ENCODE assay signal across 11 cellular contexts in genomic region chr6:16697437-16698162, GRCh38.
DNase-seq lines count a peak whose midpoint lies in the region; ATAC-seq, FAIRE-seq and TF ChIP-seq lines count a peak whose summit lies in the region.
"Had no signal": no experiment of that assay in that cellular context is flagged by ENCODE, and none has a peak within 500 bp of the region (broad histone marks: within the 10 kb centered on the region; RNA-seq: fewer than 3 reads in every experiment).

No MANE protein-coding gene starts in this region.

- peaks cover 8% of the 10 kb centered on the region; the same call in 1 of the 2 replicates for H3K9me1 ChIP-seq in IMR-90 (ENCODE audit: insufficient read depth, low read length)

- TF ChIP-seq EP300 in neural cell (conservative IDR thresholded peaks at IDR 0.05; ENCODE audit: poor library complexity, severe bottlenecking) = no peak

- intact Hi-C loops in CD4-positive, alpha-beta memory T cell (cut with micrococcal nuclease) = loop anchor here (2.0 kb wide), 2 partner anchors 13 to 15 kb away; no protein-coding TSS in a partner anchor
- intact Hi-C loops in IMR-90 (cut with micrococcal nuclease) = no loop called here
- intact Hi-C loops in left ventricle myocardium superior (cut with micrococcal nuclease) = no loop called here

- H3K4me3 Mint-ChIP-seq in CD4-positive, alpha-beta memory T cell = peak overlapping the region; percentile 50 to 94 (median 86)
- no peak overlapping the region for H3K4me3 Mint-ChIP-seq in astrocyte (ENCODE audit: unreplicated experiment)

- no peak overlapping the region for H3K18ac ChIP-seq in IMR-90 (ENCODE audit: low read depth, low read length)

- no peaks in the 10 kb centered on the region for H3F3A ChIP-seq in neural cell (ENCODE audit: insufficient read depth, low read length, poor library complexity, severe bottlenecking)

- peaks cover 53 to 89% (median 75%) of the 10 kb centered on the region in 4 donors for H3K4me1 Mint-ChIP-seq in CD4-positive, alpha-beta memory T cell
- H3K4me1 Mint-ChIP-seq in astrocyte (ENCODE audit: low read depth, unreplicated experiment) = peaks cover 38% of the 10 kb centered on the region

- no peak overlapping the region for H2AK9ac ChIP-seq in IMR-90 (replicated peaks; ENCODE audit: low read depth, low read length, poor library complexity)

- H3K4me3 ChIP-seq in CD4-positive, alpha-beta memory T cell (ENCODE audit: low read length in 2 of 2) = peak overlapping the region; percentile 6 to 34
- H3K4me3 ChIP-seq in IMR-90 (ENCODE audit: insufficient read depth, low read depth, low read length) = no peak overlapping the region
- H3K4me3 ChIP-seq in astrocyte (ENCODE audit: insufficient read depth, low read depth, low read length) = no peak overlapping the region
- H3K4me3 ChIP-seq in neural cell (ENCODE audit: low read length) = peak overlapping the region; percentile 7
- H3K4me3 ChIP-seq: upper lobe of right lung had no signal

- no peaks in the 10 kb centered on the region for H3K36me3 ChIP-seq in CD4-positive, alpha-beta memory T cell (ENCODE audit: insufficient read depth, low read length)
- H3K36me3 ChIP-seq in IMR-90 (ENCODE audit: control insufficient read depth, insufficient read depth, low read length) (0 out of 2 replicates have a peak, but pooled peaks cover 1% of the 10 kb centered on the region), astrocyte (ENCODE audit: insufficient read depth, low read length) (no peaks in the 10 kb centered on the region), neural cell (ENCODE audit: insufficient read depth, low read length) (no peaks in the 10 kb centered on the region)
- H3K36me3 ChIP-seq: upper lobe of right lung had no signal

- TF ChIP-seq POLR2A in IMR-90 (IDR thresholded peaks at IDR 0.05; ENCODE audit: low read depth, low read length) = no peak

- TF ChIP-seq CTCF in IMR-90 (conservative IDR thresholded peaks at IDR 0.05; ENCODE audit: low read depth, low read length) = no peak
- no peak for TF ChIP-seq CTCF in astrocyte (IDR thresholded peaks at IDR 0.05; ENCODE audit: insufficient read depth, low read depth, low read length)
- TF ChIP-seq CTCF in neural cell (IDR thresholded peaks at IDR 0.05; ENCODE audit: poor library complexity, severe bottlenecking) = no peak

- no peak overlapping the region for H4K91ac ChIP-seq in IMR-90 (ENCODE audit: insufficient read depth, low read depth, low read length)

- no peak overlapping the region for H2BK15ac ChIP-seq in IMR-90 (ENCODE audit: low read depth, low read length)

- no peak overlapping the region; the same call in 1 of the 2 replicates for H2AK5ac ChIP-seq in IMR-90 (ENCODE audit: low read depth, low read length)

- peaks cover 26 to 76% of the 10 kb centered on the region in 2 experiments; a peak in 3 of 4 replicates for H3K79me1 ChIP-seq in IMR-90 (ENCODE audit: low read depth in 1 of 2, low read length in 2 of 2)

- peak overlapping the region; percentile 69 for H3K27ac ChIP-seq in CD4-positive, alpha-beta memory T cell (ENCODE audit: low read depth, low read length)
- H3K27ac ChIP-seq in IMR-90 (ENCODE audit: insufficient read depth, low read length) (no peak overlapping the region), astrocyte (ENCODE audit: low read depth, low read length) (peak overlapping the region; percentile 3), neural cell (ENCODE audit: low read length) (no peak overlapping the region)
- H3K27ac ChIP-seq: parathyroid adenoma, upper lobe of right lung had no signal

- in situ Hi-C loops in IMR-90 (cut with MboI; ENCODE audit: low sequenced_read_pairs) = no loop called here

- no peaks in the 10 kb centered on the region for H3K9me3 Mint-ChIP-seq in CD4-positive, alpha-beta memory T cell
- peaks cover 6% of the 10 kb centered on the region for H3K9me3 Mint-ChIP-seq in astrocyte (ENCODE audit: unreplicated experiment)

- dilution Hi-C loops in IMR-90 (cut with HindIII; ENCODE audit: low sequenced_read_pairs, unreplicated experiment) = no loop called here

- H3K14ac ChIP-seq in IMR-90 (replicated peaks; ENCODE audit: low read depth, low read length) = peak overlapping the region; percentile 63; the same call in 1 of the 2 replicates

- H3K27me3 ChIP-seq in CD4-positive, alpha-beta memory T cell (ENCODE audit: insufficient read depth, low read length) = no peaks in the 10 kb centered on the region
- H3K27me3 ChIP-seq in IMR-90 (ENCODE audit: control insufficient read depth, insufficient read depth, low read length) (no peaks in the 10 kb centered on the region), astrocyte (ENCODE audit: insufficient read depth, low read length) (no peaks in the 10 kb centered on the region), neural cell (ENCODE audit: insufficient read depth, low read depth, low read length) (no peaks in the 10 kb centered on the region)
- H3K27me3 ChIP-seq: upper lobe of right lung had no signal

- no peak for TF ChIP-seq RAD21 in IMR-90 (IDR thresholded peaks at IDR 0.05; ENCODE audit: low read length)
- no peak for TF ChIP-seq RAD21 in neural cell (conservative IDR thresholded peaks at IDR 0.05)

- no peak overlapping the region for H3K56ac ChIP-seq in IMR-90 (ENCODE audit: extremely low read depth, insufficient read depth, low read length)

- 0 out of 2 replicates have a peak overlapping the region, but pooled peaks have one; percentile 6 for H3K4ac ChIP-seq in IMR-90 (ENCODE audit: low read depth, low read length)

- no peak overlapping the region for H2BK20ac ChIP-seq in IMR-90 (ENCODE audit: low read depth, low read length)

- H3K9me2 ChIP-seq in neural cell (ENCODE audit: insufficient read depth, low read length) = no peaks in the 10 kb centered on the region

- ATAC-seq in IMR-90 (ENCODE audit: low read depth) = no peak
- ATAC-seq in left ventricle myocardium superior = no peak
- no peak for ATAC-seq in GM18502 (IDR thresholded peaks at IDR 0.05; ENCODE audit: poor library complexity, unreplicated experiment)

- H2AFZ ChIP-seq in IMR-90 (replicated peaks; ENCODE audit: low read length, poor library complexity) (no peak overlapping the region), astrocyte (ENCODE audit: low read depth, low read length) (no peak overlapping the region), neural cell (ENCODE audit: low read depth, low read length) (no peak overlapping the region)
- H2AFZ ChIP-seq: parathyroid adenoma had no signal

- H2BK5ac ChIP-seq in IMR-90 (ENCODE audit: low read depth, low read length, poor library complexity, severe bottlenecking) = no peak overlapping the region

- no peak overlapping the region for H3K9ac ChIP-seq in IMR-90 (ENCODE audit: low read depth, low read length)
- peak overlapping the region; percentile 7 for H3K9ac ChIP-seq in astrocyte (ENCODE audit: low read length)
- H3K9ac ChIP-seq in neural cell (ENCODE audit: low read length) = no peak overlapping the region
- H3K9ac ChIP-seq: parathyroid adenoma had no signal

- H2BK120ac ChIP-seq in IMR-90 (ENCODE audit: low read depth, low read length) = no peak overlapping the region

- BruUV-seq in IMR-90 (replicated peaks; lab: Mats Ljungman, UMichigan) = no TSS peak

- no peak overlapping the region for H3K4me2 ChIP-seq in IMR-90 (ENCODE audit: low read depth, low read length)
- peak overlapping the region; percentile 47 for H3K4me2 ChIP-seq in astrocyte (ENCODE audit: low read length)
- no peak overlapping the region for H3K4me2 ChIP-seq in neural cell (ENCODE audit: low read length)

- no peak for DNase-seq in CD4-positive, alpha-beta memory T cell
- no peak for DNase-seq in IMR-90
- no peak for DNase-seq in astrocyte (ENCODE audit: low read depth)
- DNase-seq in left ventricle myocardium superior = no peak
- no peak for DNase-seq in NCI-H2029 (lab: John Stamatoyannopoulos, UW)
- DNase-seq in RPMI8226 = no peak
- DNase-seq: NCI-H187, upper lobe of right lung had no signal

- no peaks in the 10 kb centered on the region for H3K27me3 Mint-ChIP-seq in CD4-positive, alpha-beta memory T cell
- H3K27me3 Mint-ChIP-seq in astrocyte (ENCODE audit: low read depth, unreplicated experiment) = no peaks in the 10 kb centered on the region

- H3K79me2 ChIP-seq in astrocyte (ENCODE audit: insufficient read depth, low read length) (peaks cover 85% of the 10 kb centered on the region), neural cell (replicated peaks; ENCODE audit: insufficient read depth, low read length) (no peaks in the 10 kb centered on the region)

- H4K20me1 ChIP-seq in IMR-90 (ENCODE audit: insufficient read depth, low read length) (peaks cover 36% of the 10 kb centered on the region; the same call in 1 of the 2 replicates), astrocyte (ENCODE audit: insufficient read depth, low read length) (peaks cover 6% of the 10 kb centered on the region), neural cell (ENCODE audit: insufficient read depth) (peaks cover 4% of the 10 kb centered on the region)

- H4K8ac ChIP-seq in IMR-90 (ENCODE audit: low read depth in 2 of 2, low read length in 2 of 2) = no peak overlapping the region

- H3K27ac Mint-ChIP-seq in CD4-positive, alpha-beta memory T cell = peak overlapping the region; percentile 87 to 97 (median 96)
- peak overlapping the region; percentile 16 for H3K27ac Mint-ChIP-seq in astrocyte (ENCODE audit: unreplicated experiment)

- H4K5ac ChIP-seq in IMR-90 (ENCODE audit: low read depth, low read length) = no peak overlapping the region

- H3K4me1 ChIP-seq in CD4-positive, alpha-beta memory T cell (ENCODE audit: insufficient read depth, low read length) = peaks cover 81% of the 10 kb centered on the region
- H3K4me1 ChIP-seq in IMR-90 (ENCODE audit: control insufficient read depth, insufficient read depth, low read length) = peaks cover 14% of the 10 kb centered on the region
- H3K4me1 ChIP-seq in astrocyte (ENCODE audit: insufficient read depth, low read length) = peaks cover 40% of the 10 kb centered on the region
- H3K4me1 ChIP-seq: parathyroid adenoma had no signal

- CTCF ChIA-PET in CD4-positive, alpha-beta memory T cell (lab: Charles Lee; ENCODE audit: partially characterized antibody) = interaction anchor here (1.0 to 4.5 kb wide), 10 partner anchors 9 to 366 kb away, joined by 3 to 29 read pairs (median 6); no protein-coding TSS in a partner anchor
- CTCF ChIA-PET in IMR-90 (lab: Yijun Ruan, JAX) = no interaction called here

- H3K23ac ChIP-seq in IMR-90 (ENCODE audit: low read depth, low read length) = no peak overlapping the region

- no peak for FAIRE-seq in astrocyte (lab: Jason Lieb, UNC)

- H3K9me3 ChIP-seq in CD4-positive, alpha-beta memory T cell (ENCODE audit: control insufficient read depth in 1 of 2, low read length in 2 of 2) = no peaks in the 10 kb centered on the region
- H3K9me3 ChIP-seq in IMR-90 (ENCODE audit: control insufficient read depth, insufficient read depth, low read length) (no peaks in the 10 kb centered on the region), astrocyte (ENCODE audit: insufficient read depth, low read depth, low read length) (no peaks in the 10 kb centered on the region), neural cell (ENCODE audit: low read length) (no peaks in the 10 kb centered on the region)
- H3K9me3 ChIP-seq: upper lobe of right lung had no signal

- H3K36me3 Mint-ChIP-seq in CD4-positive, alpha-beta memory T cell = peaks cover 0 to 12% of the 10 kb centered on the region in 2 donors
- H3K36me3 Mint-ChIP-seq in astrocyte (ENCODE audit: low read depth, unreplicated experiment) = peaks cover 5% of the 10 kb centered on the region

- POLR2A ChIA-PET in CD4-positive, alpha-beta memory T cell (lab: Charles Lee; ENCODE audit: partially characterized antibody) = interaction anchor here (0.8 to 7.9 kb wide), 14 partner anchors 8 to 277 kb away, joined by 3 to 70 read pairs (median 9); partner anchors contain the start of gene ATXN1
- POLR2A ChIA-PET in IMR-90 (lab: Charles Lee; ENCODE audit: unreplicated experiment) = interaction anchor here (0.6 kb wide), 1 partner anchor 1746 kb away, joined by 4 read pairs; no protein-coding TSS in a partner anchor

- 67% methylated on average over 3 of the region's 7 CpGs; no CpG with 5 or more reads in 1 of the 2 experiments for WGBS in IMR-90 (ENCODE audit: extremely low coverage in 2 of 2, insufficient read length in 1 of 2), 2 experiments

Comparison
In these comparisons a context has a peak if more than half of its experiments do, and no peak if none do; other contexts are left out.
1. H3K27ac ChIP-seq: peak in CD4-positive, alpha-beta memory T cell (single experiment) and astrocyte (single experiment); none in IMR-90 (single experiment) and neural cell (single experiment).
2. H3K4me3 ChIP-seq: peak in CD4-positive, alpha-beta memory T cell (2 of 2) and neural cell (single experiment); none in IMR-90 (single experiment) and astrocyte (single experiment).